Comparison of ENCODE assay signal across 8 cellular contexts in the genomic region with DNA sequence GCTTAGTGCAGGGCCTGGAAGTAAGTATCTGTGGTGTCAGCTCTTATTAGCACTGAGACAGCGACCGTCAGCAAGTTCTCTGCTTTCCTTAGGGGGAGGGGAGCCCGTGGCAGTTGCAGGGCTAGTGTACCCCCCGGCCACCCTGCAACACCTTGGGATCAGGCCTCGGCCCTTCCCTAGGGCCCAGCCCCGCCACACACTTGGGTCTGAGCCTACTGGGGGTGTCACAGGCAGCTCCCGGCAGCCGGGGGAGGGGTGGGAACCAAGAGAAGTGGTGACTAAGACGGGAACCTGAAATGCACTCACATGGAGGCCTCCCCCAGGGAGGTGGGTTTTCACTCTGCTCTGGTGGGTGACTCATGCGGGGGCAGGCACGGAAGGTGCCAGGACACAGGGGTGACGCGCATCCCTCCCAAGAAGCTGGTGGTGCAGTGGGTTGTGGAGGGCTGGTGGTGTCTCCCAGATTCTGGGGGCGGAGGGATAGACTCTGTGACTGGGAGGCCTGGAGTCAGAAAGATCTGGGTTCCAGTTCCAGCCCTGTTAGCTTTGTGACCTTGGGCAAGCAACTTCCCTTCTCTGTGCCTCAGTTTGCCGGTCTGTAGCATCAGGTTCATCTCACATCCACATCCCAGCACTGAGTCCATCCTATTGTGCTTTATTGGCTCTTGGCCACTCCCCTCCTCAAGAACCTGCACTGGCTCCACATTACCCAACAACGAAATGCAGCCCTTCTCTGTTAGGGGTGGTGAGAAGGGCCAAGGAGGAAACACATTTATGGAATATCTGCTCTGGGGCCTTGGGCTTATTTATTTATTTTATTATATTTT. TPM values are rescaled to one million over a fixed set of nuclear protein-coding genes. Genes with fewer than 3 reads are reported as not detected.
A peak's percentile ranks its signal among the peaks of the same experiment; 100 is the strongest.
DNase-seq lines count a peak whose midpoint lies in the region; ATAC-seq, FAIRE-seq and TF ChIP-seq lines count a peak whose summit lies in the region.

No MANE protein-coding gene starts in this region.

- DNase-seq in AG09319 (ENCODE audit: extremely low read depth, low read depth): peak; percentile 50
- peak; percentile 92 for DNase-seq in HTR-8/SVneo (ENCODE audit: insufficient read length, low spot score)
- DNase-seq in activated CD4-positive, alpha-beta T cell treated with anti-CD3 and anti-CD28 coated beads for 48 hours: peak; percentile 96
- peak; percentile 12 for DNase-seq in colonic mucosa
- peak; percentile 7 for DNase-seq in retina
- no peak for DNase-seq in NCI-H128 (lab: John Stamatoyannopoulos, UW; ENCODE audit: unreplicated experiment)

- no peak overlapping the region for H3K9ac ChIP-seq in colonic mucosa (ENCODE audit: low read depth in 2 of 2, low read length in 2 of 2)

- H3K9me3 ChIP-seq in colonic mucosa: no peaks in the 10 kb centered on the region

- no peak overlapping the region for H3K27ac ChIP-seq in colonic mucosa

- no peaks in the 10 kb centered on the region for H3K27me3 ChIP-seq in colonic mucosa

- intact Hi-C loops in colonic mucosa (cut with DNase I): no loop called here

- no peak for ATAC-seq in GM19035 (IDR thresholded peaks at IDR 0.05; ENCODE audit: unreplicated experiment)
- ATAC-seq in GM19467 (IDR thresholded peaks at IDR 0.05; ENCODE audit: unreplicated experiment): no peak

- no peak for TF ChIP-seq CTCF in AG09319 (IDR thresholded peaks at IDR 0.05; ENCODE audit: low read depth, low read length)
- no peak for TF ChIP-seq CTCF in colonic mucosa (IDR thresholded peaks at IDR 0.05)

- H3K4me3 ChIP-seq in colonic mucosa: no peak overlapping the region

- no peaks in the 10 kb centered on the region for H3K36me3 ChIP-seq in colonic mucosa

- peak; percentile 95 for FAIRE-seq in HTR-8/SVneo (lab: Jason Lieb, UNC)

- H3K4me1 ChIP-seq in colonic mucosa: no peaks in the 10 kb centered on the region

RNA-seq across cellular contexts. Expression of gene LAT, which starts 44.5 kb away (rescaled TPM):
- total RNA-seq in colonic mucosa: 1 to 10 TPM; 3.7 to 7.3 TPM

RNA-seq across cellular contexts. Expression of gene SPNS1, which starts 54.8 kb away (rescaled TPM):
- 10 to 100 TPM; 30.3 to 56.3 TPM for total RNA-seq in colonic mucosa
